ENCODE assay signal across 8 cellular contexts in the genomic region with DNA sequence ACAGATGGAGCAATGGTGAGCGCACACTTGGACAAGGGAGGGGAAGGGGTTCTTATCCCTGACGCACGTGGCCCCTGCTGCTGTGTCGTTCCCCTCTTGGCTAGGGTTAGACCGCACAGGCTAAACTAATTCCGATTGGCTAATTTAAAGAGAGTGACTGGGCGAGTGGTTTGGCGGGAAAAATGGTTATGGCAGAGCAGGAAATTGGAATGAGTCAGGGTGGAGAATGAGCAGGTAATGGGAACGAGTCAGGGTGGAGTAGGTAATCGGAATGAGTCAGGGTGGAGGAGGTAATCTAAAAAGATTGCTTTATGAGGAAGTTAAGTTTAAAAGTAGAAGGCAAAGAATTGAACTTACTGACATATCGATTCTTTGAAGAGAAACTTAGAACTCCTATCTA. TPM values are rescaled to one million over a fixed set of nuclear protein-coding genes. Genes with fewer than 3 reads are reported as not detected.
A peak's percentile ranks its signal among the peaks of the same experiment; 100 is the strongest.
DNase-seq lines count a peak whose midpoint lies in the region; ATAC-seq, FAIRE-seq and TF ChIP-seq lines count a peak whose summit lies in the region.
"Not testable (repeated sequence)": the region's sequence is repeated elsewhere in the genome, so short reads cannot be mapped to it uniquely, and the experiment has no call there.

No MANE protein-coding gene starts in this region.

- not testable (repeated sequence) for H2BK12ac ChIP-seq in H1 (ENCODE audit: low read depth, low read length)

- CTCF ChIA-PET in Caco-2 (lab: Charles Lee); WTC11 (lab: Charles Lee): not testable (repeated sequence)
- CTCF ChIA-PET in H1 (lab: Charles Lee; ENCODE audit: partially characterized antibody), result interaction anchor here (0.7 kb wide), 1 partner anchor 17 kb away, joined by 3 read pairs; no protein-coding TSS in a partner anchor

- not testable (repeated sequence) for H3K4me3 Mint-ChIP-seq in Caco-2 (ENCODE audit: unreplicated experiment); WTC11

- not testable (repeated sequence) for H3K36me3 Mint-ChIP-seq in Caco-2 (ENCODE audit: insufficient read depth, unreplicated experiment); WTC11

- peaks cover 0 to 15% of the 10 kb centered on the region in 2 experiments; a peak in 2 of 4 replicates for H3K79me2 ChIP-seq in H1 (ENCODE audit: control insufficient read depth in 1 of 2, insufficient read depth in 2 of 2, low read length in 2 of 2)

- not testable (repeated sequence) for H2BK20ac ChIP-seq in H1 (ENCODE audit: low read length)

- not testable (repeated sequence) for H3K4ac ChIP-seq in H1 (replicated peaks; ENCODE audit: insufficient read length, low read depth, low read length)

- POLR2A ChIA-PET in Caco-2 (lab: Charles Lee); WTC11 (lab: Charles Lee); H1 (lab: Charles Lee; ENCODE audit: partially characterized antibody): not testable (repeated sequence)

- not testable (repeated sequence) for H3K23ac ChIP-seq in H1 (ENCODE audit: insufficient read length)

- H3K36me3 ChIP-seq in Caco-2 (ENCODE audit: control insufficient read depth, insufficient read depth, low read length); H1 (ENCODE audit: control insufficient read depth in 2 of 4, insufficient read depth in 4 of 4, low read length in 3 of 4); small intestine (ENCODE audit: control insufficient read depth in 2 of 2, insufficient read depth in 2 of 2, low read length in 2 of 2): not testable (repeated sequence)

- not testable (repeated sequence) for H3K23me2 ChIP-seq in H1 (ENCODE audit: low read depth, low read length)

- WGBS in H1 (ENCODE audit: extremely low coverage in 1 of 2, insufficient coverage in 1 of 2, insufficient read length in 1 of 2, insufficient replicate concordance in 2 of 2, low coverage in 1 of 2, low lambda C conversion rate in 2 of 2, missing lambda C conversion rate in 1 of 2), 2 experiments, result 90% methylated on average over 11 of the region's 11 CpGs; no CpG with 5 or more reads in 1 of the 2 experiments
- 90 to 93% (median 92%) methylated on average over 11 of the region's 11 CpGs for WGBS in small intestine, 3 donors

- not testable (repeated sequence) for H3K79me1 ChIP-seq in H1 (ENCODE audit: low read depth, low read length)

- H2BK120ac ChIP-seq in H1 (replicated peaks; ENCODE audit: low read depth, low read length), result not testable (repeated sequence)

- H3K4me3 ChIP-seq in Caco-2 (ENCODE audit: low read depth, low read length); NB4 (ENCODE audit: low read depth, low read length); H1 (ENCODE audit: extremely low read depth in 1 of 4, insufficient read depth in 2 of 4, low read depth in 3 of 4, low read length in 4 of 4); small intestine (ENCODE audit: low read depth in 1 of 2, low read length in 2 of 2): not testable (repeated sequence)

- not testable (repeated sequence) for H3K27me3 ChIP-seq in Caco-2 (replicated peaks; ENCODE audit: control insufficient read depth, insufficient read depth, low read length); H1 (replicated peaks in 1 of 4; ENCODE audit: control insufficient read depth in 3 of 4, extremely low read depth in 1 of 4, insufficient read depth in 3 of 4, low read length in 3 of 4); small intestine (ENCODE audit: control insufficient read depth in 2 of 2, insufficient read depth in 2 of 2, low read length in 2 of 2)

- H2BK5ac ChIP-seq in H1 (ENCODE audit: low read depth, low read length), result not testable (repeated sequence)

- not testable (repeated sequence) for H4K8ac ChIP-seq in H1 (ENCODE audit: extremely low read depth, insufficient read depth, low read length)

- H3K14ac ChIP-seq in H1 (ENCODE audit: insufficient read length), result not testable (repeated sequence)

- not testable (repeated sequence) for H3K27me3 Mint-ChIP-seq in Caco-2 (ENCODE audit: insufficient read depth, unreplicated experiment); WTC11 (ENCODE audit: low read depth)

- peaks cover 17% of the 10 kb centered on the region for H3K4me1 Mint-ChIP-seq in Caco-2 (ENCODE audit: low read depth, unreplicated experiment)
- H3K4me1 Mint-ChIP-seq in WTC11, result peaks cover 18% of the 10 kb centered on the region

- not testable (repeated sequence) for TF ChIP-seq POLR2A in NB4 (IDR thresholded peaks at IDR 0.05; ENCODE audit: extremely low read depth, insufficient read length); H1 (IDR thresholded peaks at IDR 0.05; ENCODE audit: control extremely low read depth in 1 of 2, low read depth in 2 of 2, low read length in 2 of 2)

- TF ChIP-seq EP300 in H1 (IDR thresholded peaks at IDR 0.05; ENCODE audit: borderline replicate concordance in 1 of 2, low read depth in 2 of 2, low read length in 2 of 2), result not testable (repeated sequence)

- TF ChIP-seq CTCF in Caco-2 (IDR thresholded peaks at IDR 0.05; ENCODE audit: insufficient read depth in 1 of 2, low read depth in 1 of 2, low read length in 1 of 2, severe bottlenecking in 1 of 2, unreplicated experiment in 1 of 2); NB4 (IDR thresholded peaks at IDR 0.05; ENCODE audit: low read depth, low read length); WTC11 (IDR thresholded peaks at IDR 0.05); H1 (IDR thresholded peaks at IDR 0.05; ENCODE audit: control extremely low read depth in 1 of 3, insufficient read depth in 1 of 3, low read depth in 1 of 3, low read length in 3 of 3): not testable (repeated sequence)

- not testable (repeated sequence) for H2AFZ ChIP-seq in H1 (ENCODE audit: low read length)

- not testable (repeated sequence) for H3K27ac ChIP-seq in H1 (ENCODE audit: low read depth, low read length); small intestine (ENCODE audit: low read depth in 1 of 2, low read length in 1 of 2)

- not testable (repeated sequence) for DNase-seq in Caco-2; WTC11 (ENCODE audit: low spot score); H1 (ENCODE audit: low read depth in 1 of 2, low spot score in 2 of 2)
- peak; percentile 7 for DNase-seq in HK-2 (ENCODE audit: unreplicated experiment)
- DNase-seq in NB4 (ENCODE audit: low read depth), result peak; percentile 34
- peak; percentile 53 for DNase-seq in RKO (ENCODE audit: low spot score)
- peak; percentile 67 for DNase-seq in islet precursor cell
- DNase-seq in small intestine, result peak; percentile 21

- BruUV-seq in Caco-2 (replicated peaks; lab: Mats Ljungman, UMichigan), result not testable (repeated sequence)

- not testable (repeated sequence) for H3K4me1 ChIP-seq in Caco-2; H1 (replicated peaks in 1 of 4; ENCODE audit: control insufficient read depth in 3 of 4, insufficient read depth in 4 of 4, low read length in 3 of 4); small intestine (ENCODE audit: control insufficient read depth in 2 of 2, insufficient read depth in 1 of 2, low read depth in 1 of 2, low read length in 1 of 2)

- not testable (repeated sequence) for H3K9me3 ChIP-seq in Caco-2; H1 (ENCODE audit: insufficient read depth in 2 of 2, low read depth in 1 of 2, low read length in 1 of 2); small intestine (ENCODE audit: control insufficient read depth, low read depth)

- H2AK5ac ChIP-seq in H1 (ENCODE audit: low read depth, low read length), result not testable (repeated sequence)

- H3K4me2 ChIP-seq in H1 (ENCODE audit: insufficient read depth in 1 of 2, low read depth in 2 of 2, low read length in 2 of 2), result not testable (repeated sequence)

- ATAC-seq in WTC11, result not testable (repeated sequence)

- H3K9me3 Mint-ChIP-seq in Caco-2 (ENCODE audit: unreplicated experiment); WTC11: not testable (repeated sequence)

- H2BK15ac ChIP-seq in H1 (ENCODE audit: low read length), result not testable (repeated sequence)

- not testable (repeated sequence) for FAIRE-seq in H1 (lab: Jason Lieb, UNC); small intestine (lab: Jason Lieb, UNC)

- H3K56ac ChIP-seq in H1 (replicated peaks; ENCODE audit: insufficient read length, low read depth, low read length), result not testable (repeated sequence)

- H4K20me1 ChIP-seq in H1 (replicated peaks in 1 of 2; ENCODE audit: control insufficient read depth in 1 of 2, insufficient read depth in 2 of 2, low read length in 2 of 2), result not testable (repeated sequence)

- intact Hi-C loops in Caco-2 (cut with micrococcal nuclease; ENCODE audit: unreplicated experiment), result not testable (repeated sequence)

- H4K5ac ChIP-seq in H1 (ENCODE audit: insufficient read length, low read depth, low read length), result not testable (repeated sequence)

- H4K91ac ChIP-seq in H1 (replicated peaks; ENCODE audit: insufficient read length, low read length), result not testable (repeated sequence)

- not testable (repeated sequence) for TF ChIP-seq RAD21 in H1 (IDR thresholded peaks at IDR 0.05 in 1 of 2, conservative IDR thresholded peaks at IDR 0.05 in 1 of 2; ENCODE audit: low read depth in 2 of 2, low read length in 2 of 2)

- H3K18ac ChIP-seq in H1 (ENCODE audit: extremely low read depth, low read length), result not testable (repeated sequence)

- H3K9ac ChIP-seq in H1 (replicated peaks in 1 of 4; ENCODE audit: extremely low read depth in 1 of 4, low read depth in 3 of 4, low read length in 3 of 4), result not testable (repeated sequence)

- H3K27ac Mint-ChIP-seq in Caco-2 (ENCODE audit: unreplicated experiment), result peak overlapping the region; percentile 9
- H3K27ac Mint-ChIP-seq in WTC11, result peak overlapping the region; percentile 33; the same call in 1 of the 2 replicates

RNA-seq across cellular contexts. Expression of a gene that starts 46.1 kb away (rescaled TPM):
- 18.6 and 19.4 TPM in 2 replicates for total RNA-seq in Caco-2 (2022)
- 17.4 to 18.9 TPM (median 17.8 TPM) in 3 replicates for total RNA-seq in WTC11 (2021)
- total RNA-seq in H1 (2021; fragmentation: NEBNext Ultra II Directional; extraction: Animal tissue kit (Norgen Biotek cat#: 25700)), result 24.5 and 25.6 TPM in 2 replicates
- 10.1 and 10.7 TPM in 2 replicates for polyA plus RNA-seq in H1 (2011; rRNA removed)
- polyA plus RNA-seq in H1 (2011; cell fraction: cytosol; rRNA removed), result 12.9 TPM
- polyA plus RNA-seq in H1 (2011; cell fraction: nucleus; rRNA removed), result 25.2 TPM
- 11.2 to 15.3 TPM (median 13.5 TPM) in 4 replicates for polyA plus RNA-seq in H1 (2012, experiment 1 of 2)
- polyA plus RNA-seq in H1 (2012, experiment 2 of 2), result 0.56 TPM
- polyA plus RNA-seq in H1 (2013, experiment 1 of 2), result 9.0 TPM
- 9.1 TPM for polyA plus RNA-seq in H1 (2013, experiment 2 of 2)
- 50.8 and 63.2 TPM in 2 replicates for polyA minus RNA-seq in H1 (2011; rRNA and poly(A)+ RNA removed)
- polyA minus RNA-seq in H1 (2011; cell fraction: cytosol; rRNA and poly(A)+ RNA removed), result 23.3 TPM
- 64.8 TPM for polyA minus RNA-seq in H1 (2011; cell fraction: nucleus; rRNA and poly(A)+ RNA removed)
- polyA plus RNA-seq in small intestine, result 1 to 10 TPM; 3.9 to 7.6 (median 6.0) TPM
